ENCODE assay signal across 8 cellular contexts in genomic region chr14:93959239-93960107, GRCh38. TPM values are rescaled to one million over a fixed set of nuclear protein-coding genes. Genes with fewer than 3 reads are reported as not detected.
DNase-seq lines count a peak whose midpoint lies in the region; ATAC-seq and TF ChIP-seq lines count a peak whose summit lies in the region.

No MANE protein-coding gene starts in this region.

- TF ChIP-seq EP300 in transverse colon (IDR thresholded peaks at IDR 0.05; ENCODE audit: low read depth), result no peak

- DNase-seq in HCEC 1CT (peak; percentile 84), LoVo (ENCODE audit: low spot score) (peak; percentile 74), natural killer cell (peak; percentile 86), transverse colon (peak; percentile 84), OCI-M2 (lab: John Stamatoyannopoulos, UW; ENCODE audit: unreplicated experiment) (no peak)
- peak; percentile 85 to 89 for DNase-seq in activated CD4-positive, alpha-beta T cell treated with anti-CD3 and anti-CD28 coated beads, Interleukin-2, amount 50 U/mL, for 4 hours
- DNase-seq in effector memory CD8-positive, alpha-beta T cell, result peak; percentile 88 to 91 (median 89)

- TF ChIP-seq POLR2A in GM10847 (IDR thresholded peaks at IDR 0.05; ENCODE audit: extremely low read depth, insufficient read length) (peak; percentile 28), transverse colon (IDR thresholded peaks at IDR 0.05) (no peak)

- TF ChIP-seq CTCF in natural killer cell (IDR thresholded peaks at IDR 0.05) (no peak), transverse colon (IDR thresholded peaks at IDR 0.05) (no peak)

- no peaks in the 10 kb centered on the region for H3K27me3 ChIP-seq in transverse colon

- 50 to 59% methylated on average over 6 to 23 of the region's 23 CpGs for WGBS in transverse colon (ENCODE audit: low coverage in 1 of 2), 2 donors

- peak overlapping the region; percentile 97 to 100 for H3K27ac Mint-ChIP-seq in effector memory CD8-positive, alpha-beta T cell
- H3K27ac Mint-ChIP-seq in natural killer cell, result peak overlapping the region; percentile 95 to 97

- H3K27me3 Mint-ChIP-seq in effector memory CD8-positive, alpha-beta T cell, result no peaks in the 10 kb centered on the region
- H3K27me3 Mint-ChIP-seq in natural killer cell (ENCODE audit: low read depth in 2 of 2), result no peaks in the 10 kb centered on the region

- H3K4me1 ChIP-seq in transverse colon, result peaks cover 4 to 56% (median 44%) of the 10 kb centered on the region in 4 donors

- intact Hi-C loops in natural killer cell (cut with micrococcal nuclease), result loop anchor here (5.0 kb wide), 2 partner anchors 43 to 123 kb away; partner anchors contain the start of genes DDX24 and IFI27L1
- intact Hi-C loops in transverse colon (cut with DNase I; ENCODE audit: low total_unique reads), result no loop called here

- peaks cover 0 to under 1% of the 10 kb centered on the region in 2 donors for H3K9me3 Mint-ChIP-seq in effector memory CD8-positive, alpha-beta T cell
- H3K9me3 Mint-ChIP-seq in natural killer cell, result no peaks in the 10 kb centered on the region

- peak overlapping the region; percentile 70 to 87 (median 73) for H3K27ac ChIP-seq in transverse colon

- peak overlapping the region; percentile 92 to 95 for H3K4me3 Mint-ChIP-seq in effector memory CD8-positive, alpha-beta T cell
- peak overlapping the region; percentile 81 for H3K4me3 Mint-ChIP-seq in natural killer cell

- H3K9me3 ChIP-seq in transverse colon, result no peaks in the 10 kb centered on the region

- ATAC-seq in effector memory CD8-positive, alpha-beta T cell (replicated peaks), result peak; percentile 72
- ATAC-seq in natural killer cell, result peak; percentile 64 to 86 (median 80)

- peaks cover 44% of the 10 kb centered on the region for H3K36me3 Mint-ChIP-seq in effector memory CD8-positive, alpha-beta T cell (ENCODE audit: insufficient read depth)
- H3K36me3 Mint-ChIP-seq in natural killer cell, result no peaks in the 10 kb centered on the region

- H3K36me3 ChIP-seq in transverse colon, result no peaks in the 10 kb centered on the region

- H3K4me3 ChIP-seq in transverse colon, result no peak overlapping the region

- in situ Hi-C loops in transverse colon (cut with MboI; ENCODE audit: low pct_ligation_motif_present in 1 of 4, low pct_unique_long_range_greater_than_20kb in 1 of 4, low sequenced_read_pairs in 3 of 4), result no loop called here

- peaks cover 87 to 89% of the 10 kb centered on the region in 2 donors for H3K4me1 Mint-ChIP-seq in effector memory CD8-positive, alpha-beta T cell (ENCODE audit: low read depth in 2 of 2)
- peaks cover 90 to 98% of the 10 kb centered on the region in 2 donors for H3K4me1 Mint-ChIP-seq in natural killer cell

RNA-seq across cellular contexts. Expression of gene ASB2, which starts 16.9 kb away (rescaled TPM):
- 1 to 10 TPM; 3.7 to 7.2 (median 4.8) TPM for total RNA-seq in natural killer cell
- total RNA-seq in transverse colon, result 10 to 100 TPM; 22.1 to 35.8 (median 27.9) TPM

RNA-seq across cellular contexts. Expression of gene FAM181A, which starts 32.3 kb away (rescaled TPM):
- total RNA-seq in natural killer cell (not detected), transverse colon (not detected)

RNA-seq across cellular contexts. Expression of gene CCDC197, which starts 37.6 kb away (rescaled TPM):
- total RNA-seq in natural killer cell (not detected), transverse colon (not detected)
